Comparison of ENCODE assay signal across 1 cellular context in genomic region chr6:30212865-30213653, GRCh38.
A peak's percentile ranks its signal among the peaks of the same experiment; 100 is the strongest.
TF ChIP-seq lines count a peak whose summit lies in the region.

TRIM26 (minus strand) TSS chr6:30213406; CDS start chr6:30199103, 14,303 bp downstream.

TF ChIP-seq in HEK293, 187 proteins besides CTCF, POLR2A, EP300 and RAD21 (continued from another document):
- TF ChIP-seq ZBTB11 (tag by site-specific recombination; conservative IDR thresholded peaks at IDR 0.05; ENCODE audit: low read depth) (peak; percentile 50), ZNF223 (tag by site-specific recombination; IDR thresholded peaks at IDR 0.05) (peak; percentile 76; the same call in 1 of the 2 replicates), ZNF354C (tag by site-specific recombination; IDR thresholded peaks at IDR 0.05; ENCODE audit: borderline replicate concordance, low read depth) (no peak), ZNF391 (tag by site-specific recombination; IDR thresholded peaks at IDR 0.05; ENCODE audit: borderline replicate concordance, low read depth) (peak; percentile 19; the same call in 1 of the 2 replicates), ZNF169 (tag by site-specific recombination; IDR thresholded peaks at IDR 0.05) (no peak), ZNF510 (tag by site-specific recombination; IDR thresholded peaks at IDR 0.05; ENCODE audit: insufficient replicate concordance) (no peak), ZBTB26 (tag by site-specific recombination; optimal IDR thresholded peaks at IDR 0.05) (peak; percentile 86), ZNF449 (tag by site-specific recombination; IDR thresholded peaks at IDR 0.05) (no peak), ZNF202 (tag by site-specific recombination; IDR thresholded peaks at IDR 0.05; ENCODE audit: borderline replicate concordance) (no peak), GLIS1 (tag by site-specific recombination; IDR thresholded peaks at IDR 0.05) (peak; percentile 74), ZBTB20 (tag by site-specific recombination; IDR thresholded peaks at IDR 0.05) (peak; percentile 98), ZNF423 (tag by site-specific recombination; IDR thresholded peaks at IDR 0.05) (0 out of 2 replicates have a peak, but pooled peaks have one; percentile 32), ZNF837 (tag by site-specific recombination; IDR thresholded peaks at IDR 0.05) (no peak), ZSCAN23 (tag by site-specific recombination; IDR thresholded peaks at IDR 0.05) (no peak; the same call in 1 of the 2 replicates), KLF9 (tag by site-specific recombination; IDR thresholded peaks at IDR 0.05; ENCODE audit: low read depth) (no peak), ZNF121 (tag by site-specific recombination; IDR thresholded peaks at IDR 0.05) (peak; percentile 74; the same call in 1 of the 2 replicates), SP2 (tag by site-specific recombination; IDR thresholded peaks at IDR 0.05) (peak; percentile 88), ZSCAN4 (tag by site-specific recombination; IDR thresholded peaks at IDR 0.05) (no peak; the same call in 1 of the 2 replicates), WT1 (tag by site-specific recombination; IDR thresholded peaks at IDR 0.05) (peak; percentile 72), ZSCAN16 (tag by site-specific recombination; IDR thresholded peaks at IDR 0.05) (no peak), ZNF629 (tag by site-specific recombination; IDR thresholded peaks at IDR 0.05) (peak; percentile 17), ZNF266 (tag by site-specific recombination; IDR thresholded peaks at IDR 0.05; ENCODE audit: low read depth) (0 out of 2 replicates have a peak, but pooled peaks have one; percentile 28), SP7 (tag by site-specific recombination; IDR thresholded peaks at IDR 0.05) (peak; percentile 79), HIC1 (tag by site-specific recombination; IDR thresholded peaks at IDR 0.05) (peak; percentile 97), ZNF335 (tag by site-specific recombination; conservative IDR thresholded peaks at IDR 0.05) (peak; percentile 87), ZNF580 (tag by site-specific recombination; IDR thresholded peaks at IDR 0.05) (peak; percentile 58; the same call in 1 of the 2 replicates), SP3 (tag by site-specific recombination; IDR thresholded peaks at IDR 0.05) (peak; percentile 45; the same call in 1 of the 2 replicates), KLF10 (tag by site-specific recombination; IDR thresholded peaks at IDR 0.05) (peak; percentile 45; the same call in 1 of the 2 replicates), ZNF501 (tag by site-specific recombination; IDR thresholded peaks at IDR 0.05) (peak; percentile 76), ZNF600 (tag by site-specific recombination; IDR thresholded peaks at IDR 0.05) (peak; percentile 97), ZIC2 (tag by site-specific recombination; IDR thresholded peaks at IDR 0.05) (peak; percentile 71), ZBTB48 (tag by site-specific recombination; IDR thresholded peaks at IDR 0.05) (peak; percentile 52), ZNF488 (tag by site-specific recombination; IDR thresholded peaks at IDR 0.05) (no peak), ZNF76 (tag by site-specific recombination; IDR thresholded peaks at IDR 0.05; ENCODE audit: borderline replicate concordance, low read depth) (peak; percentile 44; the same call in 1 of the 2 replicates), ZNF341 (tag by site-specific recombination; IDR thresholded peaks at IDR 0.05; ENCODE audit: low read depth) (peak; percentile 85), ATF2 (tag by site-specific recombination; IDR thresholded peaks at IDR 0.05; ENCODE audit: low read depth) (no peak), ZNF555 (tag by site-specific recombination; conservative IDR thresholded peaks at IDR 0.05) (no peak), ZNF692 (tag by site-specific recombination; IDR thresholded peaks at IDR 0.05) (peak; percentile 82), ZFP37 (tag by site-specific recombination; IDR thresholded peaks at IDR 0.05) (peak; percentile 65; the same call in 1 of the 2 replicates), ZFP69B (tag by site-specific recombination; IDR thresholded peaks at IDR 0.05) (0 out of 2 replicates have a peak, but pooled peaks have one; percentile 7), ZNF184 (tag by site-specific recombination; IDR thresholded peaks at IDR 0.05) (0 out of 2 replicates have a peak, but pooled peaks have one; percentile 32), ZNF792 (tag by site-specific recombination; IDR thresholded peaks at IDR 0.05) (no peak), PATZ1 (tag by site-specific recombination; IDR thresholded peaks at IDR 0.05) (peak; percentile 92), PBX3 (CRISPR knock-in tag; IDR thresholded peaks at IDR 0.05) (peak; percentile 90)
